ENCODE assay signal across 10 cellular contexts in the genomic region with DNA sequence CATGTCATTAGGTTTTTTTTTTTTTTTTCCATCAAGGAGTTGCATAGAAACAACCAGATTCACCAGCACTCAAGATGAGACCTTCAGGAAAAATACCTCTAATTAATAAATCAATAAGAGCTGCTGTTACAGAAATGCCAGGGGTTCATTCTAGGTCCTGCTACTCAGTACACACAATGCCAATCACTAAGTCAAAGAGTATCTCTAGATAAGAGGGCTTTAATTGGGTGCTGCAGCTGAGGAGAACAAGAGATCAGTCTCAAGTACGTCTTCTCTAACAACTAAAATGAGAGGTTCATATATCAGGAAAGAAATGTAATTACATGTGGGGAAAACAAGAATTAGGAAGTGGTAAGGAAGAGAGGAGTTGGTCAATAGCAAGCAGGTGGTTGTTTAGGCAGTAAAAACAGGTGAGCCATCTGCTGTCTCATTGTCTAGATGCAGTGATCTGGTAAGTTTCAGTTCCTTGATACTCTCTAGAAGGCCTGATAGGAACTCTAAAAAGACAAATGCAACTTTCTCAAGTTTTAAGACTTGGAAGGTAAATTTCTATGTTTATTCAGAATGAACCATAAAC.
DNase-seq lines count a peak whose midpoint lies in the region; ATAC-seq and TF ChIP-seq lines count a peak whose summit lies in the region.
"Had no signal": no experiment of that assay in that cellular context is flagged by ENCODE, and none has a peak within 500 bp of the region (broad histone marks: within the 10 kb centered on the region; RNA-seq: fewer than 3 reads in every experiment).

No MANE protein-coding gene starts in this region.

- TF ChIP-seq CTCF in GM10248 (IDR thresholded peaks at IDR 0.05; ENCODE audit: control extremely low read depth, extremely low read depth, low read depth, missing control alignments): no peak

- CTCF ChIA-PET in GM10248 (lab: Yijun Ruan, JAX): interaction anchor here (2.0 kb wide), 1 partner anchor 10 kb away, joined by 4 read pairs; no protein-coding TSS in a partner anchor

- POLR2A ChIA-PET in GM10248 (lab: Yijun Ruan, JAX): no interaction called here

- peak; percentile 97 for ATAC-seq in GM19463 (IDR thresholded peaks at IDR 0.05; ENCODE audit: unreplicated experiment)
- ATAC-seq in HG03045 (IDR thresholded peaks at IDR 0.05; ENCODE audit: unreplicated experiment): peak; percentile 99
- ATAC-seq: activated CD8-positive, alpha-beta T cell treated with anti-CD3 and anti-CD28 coated beads for 36 hours had no signal

- DNase-seq in GM10248 (ENCODE audit: extremely low spot score): peak; percentile 34
- DNase-seq in NCI-H2029 (lab: John Stamatoyannopoulos, UW): peak; percentile 59
- no peak for DNase-seq in occipital lobe (lab: John Stamatoyannopoulos, UW)
- no peak for DNase-seq in stimulated activated CD8-positive, alpha-beta memory T cell treated with anti-CD3 and anti-CD28 coated beads, Interleukin-4, amount 100 ng/mL, for 48 hours
- DNase-seq in COR-L47 (lab: John Stamatoyannopoulos, UW): no peak
- no peak for DNase-seq in stimulated activated CD4-positive, alpha-beta T cell treated with anti-CD3 and anti-CD28 coated beads, Interleukin-4, amount 100 ng/mL, for 1 hour
- DNase-seq: activated CD8-positive, alpha-beta T cell treated with anti-CD3 and anti-CD28 coated beads for 36 hours; H9 had no signal

Comparison
In these comparisons a context has a peak if more than half of its experiments do, and no peak if none do; other contexts are left out.
1. DNase-seq: peak in GM10248 (single experiment) and NCI-H2029 (single experiment); none in occipital lobe (single experiment), stimulated activated CD8-positive, alpha-beta memory T cell treated with anti-CD3 and anti-CD28 coated beads, Interleukin-4, amount 100 ng/mL, for 48 hours (single experiment), COR-L47 (single experiment) and stimulated activated CD4-positive, alpha-beta T cell treated with anti-CD3 and anti-CD28 coated beads, Interleukin-4, amount 100 ng/mL, for 1 hour (single experiment).